Comparison of ENCODE assay signal across 1 cellular context in the genomic region with DNA sequence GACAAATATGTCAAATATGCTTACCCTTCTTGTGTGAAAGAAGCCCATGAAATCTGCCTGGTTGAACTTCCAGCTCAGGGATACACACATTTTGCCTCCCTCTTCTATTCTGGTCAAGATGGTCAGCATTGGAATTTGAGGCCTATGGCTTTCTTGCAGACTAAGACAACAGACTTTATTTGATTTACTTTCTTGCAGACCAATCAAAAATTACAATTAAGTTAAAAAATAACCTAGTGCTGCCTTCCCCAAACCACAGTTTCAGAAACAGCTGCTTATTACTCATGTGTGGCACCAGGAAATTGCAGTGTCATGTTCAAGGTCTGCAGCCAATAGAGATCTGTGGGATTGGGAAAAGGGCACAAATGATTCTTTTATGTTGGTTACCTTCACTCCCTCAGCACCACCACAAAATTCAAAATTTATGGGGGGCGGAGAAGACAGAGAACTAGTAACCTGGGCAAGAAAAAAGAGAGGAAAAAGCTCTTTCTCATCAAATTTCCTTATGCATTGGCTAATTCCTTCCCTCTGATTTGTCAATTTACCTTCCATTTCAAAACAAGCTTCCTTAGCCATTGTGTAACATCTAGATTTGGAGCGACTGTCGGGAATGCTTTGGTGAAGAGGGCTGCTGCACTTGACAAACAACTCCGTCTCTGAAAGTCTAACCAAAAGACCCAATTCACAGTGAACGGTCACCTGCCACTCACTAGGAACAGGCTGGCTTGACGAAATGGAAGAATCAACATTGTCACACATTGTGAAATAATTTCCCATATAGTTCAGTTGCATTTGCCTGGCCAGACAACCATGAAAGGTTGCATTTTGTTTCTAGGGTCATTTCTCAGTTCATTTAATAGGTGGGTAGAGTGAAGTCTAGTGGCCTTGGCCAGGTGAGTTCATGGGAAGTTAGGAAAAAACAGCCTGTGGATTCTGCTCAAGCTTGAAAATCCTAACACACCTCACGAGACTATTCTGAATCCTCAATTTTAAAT.
TF ChIP-seq lines count a peak whose summit lies in the region.

No MANE protein-coding gene starts in this region.

TF ChIP-seq in HepG2, 621 proteins besides CTCF, POLR2A, EP300 and RAD21 (continued from another document and continues in another):
- TF ChIP-seq ZMYM4 (CRISPR knock-in tag; IDR thresholded peaks at IDR 0.05) (peak; percentile 92), HES4 (CRISPR knock-in tag; IDR thresholded peaks at IDR 0.05; ENCODE audit: borderline replicate concordance) (no peak), MBNL3 (CRISPR knock-in tag; conservative IDR thresholded peaks at IDR 0.05) (no peak), ZNF121 (CRISPR knock-in tag; IDR thresholded peaks at IDR 0.05) (peak; percentile 64), ZNF510 (CRISPR knock-in tag; IDR thresholded peaks at IDR 0.05; ENCODE audit: low read depth) (no peak), CBX1 (IDR thresholded peaks at IDR 0.05; ENCODE audit: low read depth) (peak; percentile 63), PPARG (CRISPR knock-in tag; conservative IDR thresholded peaks at IDR 0.05) (peak; percentile 73), CEBPG (CRISPR knock-in tag; IDR thresholded peaks at IDR 0.05) (peak; percentile 98), ZMAT3 (CRISPR knock-in tag; conservative IDR thresholded peaks at IDR 0.05) (no peak), IRF2 (CRISPR knock-in tag; IDR thresholded peaks at IDR 0.05) (peak; percentile 90), MAF1 (CRISPR knock-in tag; IDR thresholded peaks at IDR 0.05; ENCODE audit: borderline replicate concordance) (no peak), ZNF672 (CRISPR knock-in tag; IDR thresholded peaks at IDR 0.05) (0 out of 2 replicates have a peak, but pooled peaks have one; percentile 47), FOXJ3 (CRISPR knock-in tag; IDR thresholded peaks at IDR 0.05; ENCODE audit: borderline replicate concordance) (peak; percentile 92; the same call in 1 of the 2 replicates), TBX2 (CRISPR knock-in tag; IDR thresholded peaks at IDR 0.05; ENCODE audit: borderline replicate concordance) (peak; percentile 99), ZNF350 (CRISPR knock-in tag; IDR thresholded peaks at IDR 0.05; ENCODE audit: borderline replicate concordance, low read depth) (peak; percentile 96), ZNF781 (CRISPR knock-in tag; IDR thresholded peaks at IDR 0.05; ENCODE audit: borderline replicate concordance, not compliant biosample characterization) (peak; percentile 43), TAF15 (IDR thresholded peaks at IDR 0.05; ENCODE audit: low read depth, low read length, poor library complexity, severe bottlenecking) (no peak), SP2 (CRISPR knock-in tag; IDR thresholded peaks at IDR 0.05) (no peak), ZNF432 (CRISPR knock-in tag; IDR thresholded peaks at IDR 0.05; ENCODE audit: borderline replicate concordance) (0 out of 2 replicates have a peak, but pooled peaks have one; percentile 60), KAT8 (CRISPR knock-in tag; IDR thresholded peaks at IDR 0.05) (peak; percentile 80), NR2C2 (CRISPR knock-in tag; IDR thresholded peaks at IDR 0.05; ENCODE audit: borderline replicate concordance) (peak; percentile 81), NR1H2 (CRISPR knock-in tag; IDR thresholded peaks at IDR 0.05; ENCODE audit: borderline replicate concordance, low read depth) (no peak), ELF4 (CRISPR knock-in tag; IDR thresholded peaks at IDR 0.05; ENCODE audit: borderline replicate concordance) (no peak), ZNF674 (CRISPR knock-in tag; IDR thresholded peaks at IDR 0.05; ENCODE audit: low read depth) (no peak), ZMYM2 (CRISPR knock-in tag; IDR thresholded peaks at IDR 0.05) (no peak; the same call in none of the 2 replicates), ZNF225 (CRISPR knock-in tag; IDR thresholded peaks at IDR 0.05) (no peak), ZNF333 (CRISPR knock-in tag; IDR thresholded peaks at IDR 0.05; ENCODE audit: borderline replicate concordance) (no peak), ZFP90 (CRISPR knock-in tag; IDR thresholded peaks at IDR 0.05; ENCODE audit: borderline replicate concordance) (peak; percentile 17; the same call in 1 of the 2 replicates), CENPX (CRISPR knock-in tag; IDR thresholded peaks at IDR 0.05) (no peak), ZBTB42 (CRISPR knock-in tag; IDR thresholded peaks at IDR 0.05) (no peak), HOXA9 (CRISPR knock-in tag; IDR thresholded peaks at IDR 0.05; ENCODE audit: borderline replicate concordance) (no peak), PRMT3 (CRISPR knock-in tag; IDR thresholded peaks at IDR 0.05; ENCODE audit: borderline replicate concordance, low read depth) (0 out of 2 replicates have a peak, but pooled peaks have one; percentile 35), THYN1 (CRISPR knock-in tag; IDR thresholded peaks at IDR 0.05; ENCODE audit: borderline replicate concordance, low read depth) (peak; percentile 56; the same call in 1 of the 2 replicates), ZFP41 (CRISPR knock-in tag; IDR thresholded peaks at IDR 0.05; ENCODE audit: borderline replicate concordance) (no peak), IKZF1 (IDR thresholded peaks at IDR 0.05) (no peak), MAFK (conservative IDR thresholded peaks at IDR 0.05 in 1 of 2, IDR thresholded peaks at IDR 0.05 in 1 of 2; ENCODE audit: low read length in 2 of 2) (peak; percentile 58 to 87), POLR2AphosphoS5 (IDR thresholded peaks at IDR 0.05; ENCODE audit: low read depth, low read length) (no peak), ZNF343 (CRISPR knock-in tag; IDR thresholded peaks at IDR 0.05) (0 out of 2 replicates have a peak, but pooled peaks have one; percentile 43), KLF15 (CRISPR knock-in tag; IDR thresholded peaks at IDR 0.05; ENCODE audit: borderline replicate concordance) (no peak), TBX3 (IDR thresholded peaks at IDR 0.05; ENCODE audit: borderline replicate concordance) (0 out of 2 replicates have a peak, but pooled peaks have one; percentile 72), ZNF775 (CRISPR knock-in tag; IDR thresholded peaks at IDR 0.05; ENCODE audit: borderline replicate concordance) (no peak), ZBTB8A (CRISPR knock-in tag; IDR thresholded peaks at IDR 0.05; ENCODE audit: borderline replicate concordance, low read depth) (no peak), ASH2L (IDR thresholded peaks at IDR 0.05; ENCODE audit: insufficient read length, low read depth, low read length) (peak; percentile 92), PRPF4 (IDR thresholded peaks at IDR 0.05; ENCODE audit: low read depth, low read length, poor library complexity, severe bottlenecking) (no peak), SRY (CRISPR knock-in tag; IDR thresholded peaks at IDR 0.05) (no peak), TCF12 (IDR thresholded peaks at IDR 0.05) (no peak), TCF12 (CRISPR knock-in tag; IDR thresholded peaks at IDR 0.05) (peak; percentile 42; the same call in 1 of the 2 replicates)
- TF ChIP-seq, protein P1, sequence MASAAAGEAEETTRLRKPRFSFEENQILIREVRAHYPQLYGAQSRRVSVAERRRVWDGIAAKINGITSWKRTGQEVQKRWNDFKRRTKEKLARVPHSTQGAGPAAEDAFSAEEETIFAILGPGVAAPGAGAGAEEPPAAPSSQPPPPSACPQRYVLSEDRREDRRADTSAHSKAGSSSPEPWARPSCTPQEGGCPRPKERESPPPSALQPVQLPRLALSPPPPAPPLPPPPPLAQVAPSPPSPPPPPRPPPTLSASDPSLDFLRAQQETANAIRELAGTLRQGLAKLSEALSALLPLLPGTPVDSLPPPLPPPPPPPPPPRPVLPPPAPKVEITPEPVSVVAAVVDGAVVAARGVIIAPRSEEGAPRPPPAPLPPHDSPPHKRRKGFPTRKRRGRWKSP (CRISPR knock-in tag; IDR thresholded peaks at IDR 0.05): peak; percentile 95
- TF ChIP-seq, protein P2, sequence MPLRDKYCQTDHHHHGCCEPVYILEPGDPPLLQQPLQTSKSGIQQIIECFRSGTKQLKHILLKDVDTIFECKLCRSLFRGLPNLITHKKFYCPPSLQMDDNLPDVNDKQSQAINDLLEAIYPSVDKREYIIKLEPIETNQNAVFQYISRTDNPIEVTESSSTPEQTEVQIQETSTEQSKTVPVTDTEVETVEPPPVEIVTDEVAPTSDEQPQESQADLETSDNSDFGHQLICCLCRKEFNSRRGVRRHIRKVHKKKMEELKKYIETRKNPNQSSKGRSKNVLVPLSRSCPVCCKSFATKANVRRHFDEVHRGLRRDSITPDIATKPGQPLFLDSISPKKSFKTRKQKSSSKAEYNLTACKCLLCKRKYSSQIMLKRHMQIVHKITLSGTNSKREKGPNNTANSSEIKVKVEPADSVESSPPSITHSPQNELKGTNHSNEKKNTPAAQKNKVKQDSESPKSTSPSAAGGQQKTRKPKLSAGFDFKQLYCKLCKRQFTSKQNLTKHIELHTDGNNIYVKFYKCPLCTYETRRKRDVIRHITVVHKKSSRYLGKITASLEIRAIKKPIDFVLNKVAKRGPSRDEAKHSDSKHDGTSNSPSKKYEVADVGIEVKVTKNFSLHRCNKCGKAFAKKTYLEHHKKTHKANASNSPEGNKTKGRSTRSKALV (CRISPR knock-in tag; IDR thresholded peaks at IDR 0.05): peak; percentile 43; the same call in 1 of the 2 replicates
- TF ChIP-seq, protein P3, sequence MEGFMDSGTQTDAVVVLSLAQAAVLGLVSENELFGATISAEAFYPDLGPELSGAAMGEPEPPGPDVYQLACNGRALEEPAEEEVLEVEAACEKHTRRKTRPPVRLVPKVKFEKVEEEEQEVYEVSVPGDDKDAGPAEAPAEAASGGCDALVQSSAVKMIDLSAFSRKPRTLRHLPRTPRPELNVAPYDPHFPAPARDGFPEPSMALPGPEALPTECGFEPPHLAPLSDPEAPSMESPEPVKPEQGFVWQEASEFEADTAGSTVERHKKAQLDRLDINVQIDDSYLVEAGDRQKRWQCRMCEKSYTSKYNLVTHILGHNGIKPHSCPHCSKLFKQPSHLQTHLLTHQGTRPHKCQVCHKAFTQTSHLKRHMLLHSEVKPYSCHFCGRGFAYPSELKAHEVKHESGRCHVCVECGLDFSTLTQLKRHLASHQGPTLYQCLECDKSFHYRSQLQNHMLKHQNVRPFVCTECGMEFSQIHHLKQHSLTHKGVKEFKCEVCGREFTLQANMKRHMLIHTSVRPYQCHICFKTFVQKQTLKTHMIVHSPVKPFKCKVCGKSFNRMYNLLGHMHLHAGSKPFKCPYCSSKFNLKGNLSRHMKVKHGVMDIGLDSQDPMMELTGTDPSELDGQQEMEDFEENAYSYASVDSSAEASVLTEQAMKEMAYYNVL (CRISPR knock-in tag; IDR thresholded peaks at IDR 0.05; ENCODE audit: borderline replicate concordance): peak; percentile 62; the same call in 1 of the 2 replicates
- TF ChIP-seq, protein P4, sequence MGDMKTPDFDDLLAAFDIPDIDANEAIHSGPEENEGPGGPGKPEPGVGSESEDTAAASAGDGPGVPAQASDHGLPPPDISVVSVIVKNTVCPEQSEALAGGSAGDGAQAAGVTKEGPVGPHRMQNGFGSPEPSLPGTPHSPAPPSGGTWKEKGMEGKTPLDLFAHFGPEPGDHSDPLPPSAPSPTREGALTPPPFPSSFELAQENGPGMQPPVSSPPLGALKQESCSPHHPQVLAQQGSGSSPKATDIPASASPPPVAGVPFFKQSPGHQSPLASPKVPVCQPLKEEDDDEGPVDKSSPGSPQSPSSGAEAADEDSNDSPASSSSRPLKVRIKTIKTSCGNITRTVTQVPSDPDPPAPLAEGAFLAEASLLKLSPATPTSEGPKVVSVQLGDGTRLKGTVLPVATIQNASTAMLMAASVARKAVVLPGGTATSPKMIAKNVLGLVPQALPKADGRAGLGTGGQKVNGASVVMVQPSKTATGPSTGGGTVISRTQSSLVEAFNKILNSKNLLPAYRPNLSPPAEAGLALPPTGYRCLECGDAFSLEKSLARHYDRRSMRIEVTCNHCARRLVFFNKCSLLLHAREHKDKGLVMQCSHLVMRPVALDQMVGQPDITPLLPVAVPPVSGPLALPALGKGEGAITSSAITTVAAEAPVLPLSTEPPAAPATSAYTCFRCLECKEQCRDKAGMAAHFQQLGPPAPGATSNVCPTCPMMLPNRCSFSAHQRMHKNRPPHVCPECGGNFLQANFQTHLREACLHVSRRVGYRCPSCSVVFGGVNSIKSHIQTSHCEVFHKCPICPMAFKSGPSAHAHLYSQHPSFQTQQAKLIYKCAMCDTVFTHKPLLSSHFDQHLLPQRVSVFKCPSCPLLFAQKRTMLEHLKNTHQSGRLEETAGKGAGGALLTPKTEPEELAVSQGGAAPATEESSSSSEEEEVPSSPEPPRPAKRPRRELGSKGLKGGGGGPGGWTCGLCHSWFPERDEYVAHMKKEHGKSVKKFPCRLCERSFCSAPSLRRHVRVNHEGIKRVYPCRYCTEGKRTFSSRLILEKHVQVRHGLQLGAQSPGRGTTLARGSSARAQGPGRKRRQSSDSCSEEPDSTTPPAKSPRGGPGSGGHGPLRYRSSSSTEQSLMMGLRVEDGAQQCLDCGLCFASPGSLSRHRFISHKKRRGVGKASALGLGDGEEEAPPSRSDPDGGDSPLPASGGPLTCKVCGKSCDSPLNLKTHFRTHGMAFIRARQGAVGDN (CRISPR knock-in tag; IDR thresholded peaks at IDR 0.05): no peak
- TF ChIP-seq, protein P5, sequence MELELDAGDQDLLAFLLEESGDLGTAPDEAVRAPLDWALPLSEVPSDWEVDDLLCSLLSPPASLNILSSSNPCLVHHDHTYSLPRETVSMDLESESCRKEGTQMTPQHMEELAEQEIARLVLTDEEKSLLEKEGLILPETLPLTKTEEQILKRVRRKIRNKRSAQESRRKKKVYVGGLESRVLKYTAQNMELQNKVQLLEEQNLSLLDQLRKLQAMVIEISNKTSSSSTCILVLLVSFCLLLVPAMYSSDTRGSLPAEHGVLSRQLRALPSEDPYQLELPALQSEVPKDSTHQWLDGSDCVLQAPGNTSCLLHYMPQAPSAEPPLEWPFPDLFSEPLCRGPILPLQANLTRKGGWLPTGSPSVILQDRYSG (CRISPR knock-in tag; IDR thresholded peaks at IDR 0.05): no peak
- TF ChIP-seq, protein P6, sequence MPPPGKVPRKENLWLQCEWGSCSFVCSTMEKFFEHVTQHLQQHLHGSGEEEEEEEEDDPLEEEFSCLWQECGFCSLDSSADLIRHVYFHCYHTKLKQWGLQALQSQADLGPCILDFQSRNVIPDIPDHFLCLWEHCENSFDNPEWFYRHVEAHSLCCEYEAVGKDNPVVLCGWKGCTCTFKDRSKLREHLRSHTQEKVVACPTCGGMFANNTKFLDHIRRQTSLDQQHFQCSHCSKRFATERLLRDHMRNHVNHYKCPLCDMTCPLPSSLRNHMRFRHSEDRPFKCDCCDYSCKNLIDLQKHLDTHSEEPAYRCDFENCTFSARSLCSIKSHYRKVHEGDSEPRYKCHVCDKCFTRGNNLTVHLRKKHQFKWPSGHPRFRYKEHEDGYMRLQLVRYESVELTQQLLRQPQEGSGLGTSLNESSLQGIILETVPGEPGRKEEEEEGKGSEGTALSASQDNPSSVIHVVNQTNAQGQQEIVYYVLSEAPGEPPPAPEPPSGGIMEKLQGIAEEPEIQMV (CRISPR knock-in tag; IDR thresholded peaks at IDR 0.05; ENCODE audit: low read depth): no peak
- TF ChIP-seq, protein P7, sequence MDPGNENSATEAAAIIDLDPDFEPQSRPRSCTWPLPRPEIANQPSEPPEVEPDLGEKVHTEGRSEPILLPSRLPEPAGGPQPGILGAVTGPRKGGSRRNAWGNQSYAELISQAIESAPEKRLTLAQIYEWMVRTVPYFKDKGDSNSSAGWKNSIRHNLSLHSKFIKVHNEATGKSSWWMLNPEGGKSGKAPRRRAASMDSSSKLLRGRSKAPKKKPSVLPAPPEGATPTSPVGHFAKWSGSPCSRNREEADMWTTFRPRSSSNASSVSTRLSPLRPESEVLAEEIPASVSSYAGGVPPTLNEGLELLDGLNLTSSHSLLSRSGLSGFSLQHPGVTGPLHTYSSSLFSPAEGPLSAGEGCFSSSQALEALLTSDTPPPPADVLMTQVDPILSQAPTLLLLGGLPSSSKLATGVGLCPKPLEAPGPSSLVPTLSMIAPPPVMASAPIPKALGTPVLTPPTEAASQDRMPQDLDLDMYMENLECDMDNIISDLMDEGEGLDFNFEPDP (CRISPR knock-in tag; conservative IDR thresholded peaks at IDR 0.05): peak; percentile 95
